In the genomic region with DNA sequence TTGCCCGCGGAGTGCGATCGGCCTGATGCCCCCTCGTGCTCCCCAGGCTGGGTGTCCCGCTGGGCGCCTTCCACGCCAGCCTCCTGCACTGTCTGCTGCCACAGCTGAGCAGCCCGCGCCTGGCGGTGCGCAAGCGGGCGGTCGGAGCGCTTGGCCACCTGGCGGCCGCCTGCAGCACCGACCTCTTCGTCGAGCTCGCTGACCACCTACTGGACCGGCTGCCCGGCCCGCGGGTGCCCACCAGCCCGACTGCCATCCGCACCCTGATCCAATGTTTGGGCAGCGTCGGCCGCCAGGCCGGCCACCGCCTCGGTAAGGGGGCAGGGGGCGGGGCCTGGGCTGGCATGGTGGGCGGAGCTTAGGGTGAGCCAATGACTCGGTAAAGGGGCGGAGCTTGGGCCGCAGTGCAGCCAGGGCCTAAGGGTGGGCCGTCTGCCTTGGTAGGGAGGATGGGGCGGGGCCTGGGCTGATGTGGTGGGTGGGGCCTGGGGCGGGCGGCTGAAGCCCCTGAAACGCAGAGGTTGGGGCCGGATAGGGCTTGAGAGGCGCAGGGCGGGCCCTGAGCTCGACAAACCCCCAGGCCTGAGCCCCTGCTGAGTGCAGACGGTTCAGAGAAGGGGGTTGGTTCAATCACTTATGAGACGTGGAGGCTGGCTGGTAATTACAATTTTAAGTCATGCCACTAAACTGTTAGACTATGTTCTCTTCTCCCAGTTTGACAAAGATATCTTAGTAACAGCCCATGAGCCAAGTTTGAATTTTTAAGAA, we compare ENCODE assay signal across 1 cellular context.
A peak's percentile ranks its signal among the peaks of the same experiment; 100 is the strongest.
TF ChIP-seq lines count a peak whose summit lies in the region.

No MANE protein-coding gene starts in this region.

TF ChIP-seq in HepG2, 621 proteins besides CTCF, POLR2A, EP300 and RAD21 (continued from another document and continues in another):
- TF ChIP-seq ZNF362 (CRISPR knock-in tag; IDR thresholded peaks at IDR 0.05; ENCODE audit: borderline replicate concordance) (no peak), ZNF878 (CRISPR knock-in tag; IDR thresholded peaks at IDR 0.05) (no peak), ZNF747 (CRISPR knock-in tag; IDR thresholded peaks at IDR 0.05; ENCODE audit: borderline replicate concordance) (no peak), ATF7-NPFF (CRISPR knock-in tag; IDR thresholded peaks at IDR 0.05; ENCODE audit: low read depth) (peak; percentile 68; the same call in 1 of the 2 replicates), RARA (CRISPR knock-in tag; IDR thresholded peaks at IDR 0.05) (no peak), TBL1XR1 (IDR thresholded peaks at IDR 0.05; ENCODE audit: borderline replicate concordance, low read length, partially characterized antibody) (no peak), GATA4 (IDR thresholded peaks at IDR 0.05; ENCODE audit: borderline replicate concordance, low read depth) (no peak), FOSL1 (CRISPR knock-in tag; IDR thresholded peaks at IDR 0.05; ENCODE audit: borderline replicate concordance) (no peak), ZNF598 (CRISPR knock-in tag; IDR thresholded peaks at IDR 0.05; ENCODE audit: borderline replicate concordance) (peak; percentile 86; the same call in 1 of the 2 replicates), ZNF792 (CRISPR knock-in tag; IDR thresholded peaks at IDR 0.05) (no peak), ZNF781 (CRISPR knock-in tag; IDR thresholded peaks at IDR 0.05; ENCODE audit: borderline replicate concordance, not compliant biosample characterization) (no peak), IRF9 (CRISPR knock-in tag; IDR thresholded peaks at IDR 0.05; ENCODE audit: borderline replicate concordance) (no peak), ZC3H13 (CRISPR knock-in tag; IDR thresholded peaks at IDR 0.05) (no peak), ZNF776 (CRISPR knock-in tag; IDR thresholded peaks at IDR 0.05) (no peak), HOXA7 (CRISPR knock-in tag; IDR thresholded peaks at IDR 0.05) (no peak), SETDB1 (CRISPR knock-in tag; IDR thresholded peaks at IDR 0.05; ENCODE audit: borderline replicate concordance) (no peak), MAZ (IDR thresholded peaks at IDR 0.05; ENCODE audit: borderline replicate concordance, low read depth, low read length) (0 out of 2 replicates have a peak, but pooled peaks have one; percentile 47), MAZ (CRISPR knock-in tag; IDR thresholded peaks at IDR 0.05; ENCODE audit: low read depth) (no peak), REL (CRISPR knock-in tag; conservative IDR thresholded peaks at IDR 0.05) (no peak), SAFB2 (CRISPR knock-in tag; IDR thresholded peaks at IDR 0.05; ENCODE audit: borderline replicate concordance, low read depth) (no peak), ZNF12 (CRISPR knock-in tag; IDR thresholded peaks at IDR 0.05) (no peak), GMEB2 (CRISPR knock-in tag; IDR thresholded peaks at IDR 0.05; ENCODE audit: low read depth) (no peak), YY1 (IDR thresholded peaks at IDR 0.05; ENCODE audit: insufficient read depth, insufficient replicate concordance, low read depth, low read length) (peak; percentile 51), FOXM1 (CRISPR knock-in tag; IDR thresholded peaks at IDR 0.05) (no peak), PPARG (CRISPR knock-in tag; conservative IDR thresholded peaks at IDR 0.05) (no peak), ZNF24 (IDR thresholded peaks at IDR 0.05) (no peak), PRMT3 (CRISPR knock-in tag; IDR thresholded peaks at IDR 0.05; ENCODE audit: borderline replicate concordance, low read depth) (no peak), FOXK2 (IDR thresholded peaks at IDR 0.05) (no peak), ZNF678 (CRISPR knock-in tag; IDR thresholded peaks at IDR 0.05) (no peak), ZNF746 (CRISPR knock-in tag; IDR thresholded peaks at IDR 0.05) (no peak), E2F1 (CRISPR knock-in tag; IDR thresholded peaks at IDR 0.05) (no peak), SP5 (CRISPR knock-in tag; IDR thresholded peaks at IDR 0.05; ENCODE audit: borderline replicate concordance, low read depth) (no peak)
- TF ChIP-seq, protein P1, sequence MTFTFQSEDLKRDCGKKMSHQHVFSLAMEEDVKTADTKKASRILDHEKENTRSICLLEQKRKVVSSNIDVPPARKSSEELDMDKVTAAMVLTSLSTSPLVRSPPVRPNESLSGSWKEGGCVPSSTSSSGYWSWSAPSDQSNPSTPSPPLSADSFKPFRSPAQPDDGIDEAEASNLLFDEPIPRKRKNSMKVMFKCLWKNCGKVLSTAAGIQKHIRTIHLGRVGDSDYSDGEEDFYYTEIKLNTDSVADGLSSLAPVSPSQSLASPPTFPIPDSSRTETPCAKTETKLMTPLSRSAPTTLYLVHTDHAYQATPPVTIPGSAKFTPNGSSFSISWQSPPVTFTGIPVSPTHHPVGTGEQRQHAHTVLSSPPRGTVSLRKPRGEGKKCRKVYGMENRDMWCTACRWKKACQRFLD (CRISPR knock-in tag; IDR thresholded peaks at IDR 0.05; ENCODE audit: borderline replicate concordance), result no peak
- TF ChIP-seq, protein P2, sequence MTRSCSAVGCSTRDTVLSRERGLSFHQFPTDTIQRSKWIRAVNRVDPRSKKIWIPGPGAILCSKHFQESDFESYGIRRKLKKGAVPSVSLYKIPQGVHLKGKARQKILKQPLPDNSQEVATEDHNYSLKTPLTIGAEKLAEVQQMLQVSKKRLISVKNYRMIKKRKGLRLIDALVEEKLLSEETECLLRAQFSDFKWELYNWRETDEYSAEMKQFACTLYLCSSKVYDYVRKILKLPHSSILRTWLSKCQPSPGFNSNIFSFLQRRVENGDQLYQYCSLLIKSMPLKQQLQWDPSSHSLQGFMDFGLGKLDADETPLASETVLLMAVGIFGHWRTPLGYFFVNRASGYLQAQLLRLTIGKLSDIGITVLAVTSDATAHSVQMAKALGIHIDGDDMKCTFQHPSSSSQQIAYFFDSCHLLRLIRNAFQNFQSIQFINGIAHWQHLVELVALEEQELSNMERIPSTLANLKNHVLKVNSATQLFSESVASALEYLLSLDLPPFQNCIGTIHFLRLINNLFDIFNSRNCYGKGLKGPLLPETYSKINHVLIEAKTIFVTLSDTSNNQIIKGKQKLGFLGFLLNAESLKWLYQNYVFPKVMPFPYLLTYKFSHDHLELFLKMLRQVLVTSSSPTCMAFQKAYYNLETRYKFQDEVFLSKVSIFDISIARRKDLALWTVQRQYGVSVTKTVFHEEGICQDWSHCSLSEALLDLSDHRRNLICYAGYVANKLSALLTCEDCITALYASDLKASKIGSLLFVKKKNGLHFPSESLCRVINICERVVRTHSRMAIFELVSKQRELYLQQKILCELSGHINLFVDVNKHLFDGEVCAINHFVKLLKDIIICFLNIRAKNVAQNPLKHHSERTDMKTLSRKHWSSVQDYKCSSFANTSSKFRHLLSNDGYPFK (CRISPR knock-in tag; IDR thresholded peaks at IDR 0.05; ENCODE audit: borderline replicate concordance), result peak; percentile 70; the same call in 1 of the 2 replicates
- TF ChIP-seq, protein P3, sequence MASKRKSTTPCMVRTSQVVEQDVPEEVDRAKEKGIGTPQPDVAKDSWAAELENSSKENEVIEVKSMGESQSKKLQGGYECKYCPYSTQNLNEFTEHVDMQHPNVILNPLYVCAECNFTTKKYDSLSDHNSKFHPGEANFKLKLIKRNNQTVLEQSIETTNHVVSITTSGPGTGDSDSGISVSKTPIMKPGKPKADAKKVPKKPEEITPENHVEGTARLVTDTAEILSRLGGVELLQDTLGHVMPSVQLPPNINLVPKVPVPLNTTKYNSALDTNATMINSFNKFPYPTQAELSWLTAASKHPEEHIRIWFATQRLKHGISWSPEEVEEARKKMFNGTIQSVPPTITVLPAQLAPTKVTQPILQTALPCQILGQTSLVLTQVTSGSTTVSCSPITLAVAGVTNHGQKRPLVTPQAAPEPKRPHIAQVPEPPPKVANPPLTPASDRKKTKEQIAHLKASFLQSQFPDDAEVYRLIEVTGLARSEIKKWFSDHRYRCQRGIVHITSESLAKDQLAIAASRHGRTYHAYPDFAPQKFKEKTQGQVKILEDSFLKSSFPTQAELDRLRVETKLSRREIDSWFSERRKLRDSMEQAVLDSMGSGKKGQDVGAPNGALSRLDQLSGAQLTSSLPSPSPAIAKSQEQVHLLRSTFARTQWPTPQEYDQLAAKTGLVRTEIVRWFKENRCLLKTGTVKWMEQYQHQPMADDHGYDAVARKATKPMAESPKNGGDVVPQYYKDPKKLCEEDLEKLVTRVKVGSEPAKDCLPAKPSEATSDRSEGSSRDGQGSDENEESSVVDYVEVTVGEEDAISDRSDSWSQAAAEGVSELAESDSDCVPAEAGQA (IDR thresholded peaks at IDR 0.05; ENCODE audit: low read depth), result no peak
- TF ChIP-seq, protein P3 (CRISPR knock-in tag; IDR thresholded peaks at IDR 0.05; ENCODE audit: borderline replicate concordance), result no peak
- TF ChIP-seq, protein P4, sequence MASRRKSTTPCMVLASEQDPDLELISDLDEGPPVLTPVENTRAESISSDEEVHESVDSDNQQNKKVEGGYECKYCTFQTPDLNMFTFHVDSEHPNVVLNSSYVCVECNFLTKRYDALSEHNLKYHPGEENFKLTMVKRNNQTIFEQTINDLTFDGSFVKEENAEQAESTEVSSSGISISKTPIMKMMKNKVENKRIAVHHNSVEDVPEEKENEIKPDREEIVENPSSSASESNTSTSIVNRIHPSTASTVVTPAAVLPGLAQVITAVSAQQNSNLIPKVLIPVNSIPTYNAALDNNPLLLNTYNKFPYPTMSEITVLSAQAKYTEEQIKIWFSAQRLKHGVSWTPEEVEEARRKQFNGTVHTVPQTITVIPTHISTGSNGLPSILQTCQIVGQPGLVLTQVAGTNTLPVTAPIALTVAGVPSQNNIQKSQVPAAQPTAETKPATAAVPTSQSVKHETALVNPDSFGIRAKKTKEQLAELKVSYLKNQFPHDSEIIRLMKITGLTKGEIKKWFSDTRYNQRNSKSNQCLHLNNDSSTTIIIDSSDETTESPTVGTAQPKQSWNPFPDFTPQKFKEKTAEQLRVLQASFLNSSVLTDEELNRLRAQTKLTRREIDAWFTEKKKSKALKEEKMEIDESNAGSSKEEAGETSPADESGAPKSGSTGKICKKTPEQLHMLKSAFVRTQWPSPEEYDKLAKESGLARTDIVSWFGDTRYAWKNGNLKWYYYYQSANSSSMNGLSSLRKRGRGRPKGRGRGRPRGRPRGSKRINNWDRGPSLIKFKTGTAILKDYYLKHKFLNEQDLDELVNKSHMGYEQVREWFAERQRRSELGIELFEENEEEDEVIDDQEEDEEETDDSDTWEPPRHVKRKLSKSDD (CRISPR knock-in tag; IDR thresholded peaks at IDR 0.05; ENCODE audit: low read depth), result no peak
